ENCODE assay signal across 33 cellular contexts in genomic region chr12:13417516-13417915, GRCh38.
DNase-seq lines count a peak whose midpoint lies in the region; ATAC-seq and TF ChIP-seq lines count a peak whose summit lies in the region.
"Had no signal": no experiment of that assay in that cellular context is flagged by ENCODE, and none has a peak within 500 bp of the region (broad histone marks: within the 10 kb centered on the region; RNA-seq: fewer than 3 reads in every experiment).

No MANE protein-coding gene starts in this region.

- H3K9me2 ChIP-seq in PC-9 (ENCODE audit: insufficient read depth) (no peaks in the 10 kb centered on the region), PC-3 (replicated peaks; ENCODE audit: low read length) (no peaks in the 10 kb centered on the region)

- no peaks in the 10 kb centered on the region for H3K36me3 Mint-ChIP-seq in endodermal cell (ENCODE audit: low read depth)
- H3K36me3 Mint-ChIP-seq: CD14-positive monocyte; CD4-positive, alpha-beta memory T cell; CD4-positive, CD25-positive, alpha-beta regulatory T cell; CD8-positive, alpha-beta memory T cell; CD8-positive, alpha-beta T cell had no signal

- no peak overlapping the region for H3K4me2 ChIP-seq in PC-9
- no peak overlapping the region for H3K4me2 ChIP-seq in PC-3 (ENCODE audit: low read length)
- H3K4me2 ChIP-seq: A549; BLaER1; BLaER1 treated with 17β-estradiol and CSF1 and Interleukin-3, amounts not matched to agents 10 nM and 100 nM had no signal

- no peaks in the 10 kb centered on the region for H3F3A ChIP-seq in PC-9 (ENCODE audit: insufficient read depth, low read depth)
- H3F3A ChIP-seq in PC-3 (ENCODE audit: low read length, unreplicated experiment): no peaks in the 10 kb centered on the region

- DNase-seq in PC-9 (no peak), endodermal cell (peak; percentile 12), esophagus muscularis mucosa (ENCODE audit: extremely low spot score) (peak; percentile 70), HT-29 (ENCODE audit: low spot score) (no peak), PC-3 (no peak), SIG-M5 (lab: John Stamatoyannopoulos, UW) (no peak)
- DNase-seq: 8988T; ACHN; AML-193; BE2C; C1 segment of cervical spinal cord; Caco-2; Calu3; CD4-positive, alpha-beta memory T cell; CD4-positive, alpha-beta T cell; CD4-positive, CD25-positive, alpha-beta regulatory T cell; CD8-positive, alpha-beta memory T cell; CD8-positive, alpha-beta T cell; COR-L47; DMS 273 treated with DMSO at 0.1 percent for 48 hours; DMS153; DMS53; DMS79; DMS79 treated with DMSO at 0.1 percent for 48 hours; DND-41; EL had no signal

- 0 out of 2 replicates have a peak overlapping the region, but pooled peaks have one; percentile 41 for H2AFZ ChIP-seq in PC-9
- no peak overlapping the region for H2AFZ ChIP-seq in PC-3 (ENCODE audit: low read length)

- H4K20me1 ChIP-seq in PC-9 (ENCODE audit: insufficient read depth) (no peaks in the 10 kb centered on the region), PC-3 (ENCODE audit: low read length) (no peaks in the 10 kb centered on the region)
- H4K20me1 ChIP-seq: BLaER1; BLaER1 treated with 17β-estradiol and CSF1 and Interleukin-3, amounts not matched to agents 10 nM and 100 nM had no signal

- TF ChIP-seq POLR2A in esophagus muscularis mucosa (IDR thresholded peaks at IDR 0.05; ENCODE audit: low read depth): no peak

- WGBS in endodermal cell (ENCODE audit: insufficient coverage in 1 of 2, insufficient read length in 1 of 2), 2 experiments: 94% methylated on average over 2 of the region's 2 CpGs; no CpG with 5 or more reads in 1 of the 2 experiments
- 93% methylated on average over 2 of the region's 2 CpGs for WGBS in esophagus muscularis mucosa

- H3K9me3 ChIP-seq in PC-9 (ENCODE audit: insufficient read depth, low read depth) (no peaks in the 10 kb centered on the region), endodermal cell (ENCODE audit: control insufficient read depth, low read length) (no peaks in the 10 kb centered on the region), esophagus muscularis mucosa (no peaks in the 10 kb centered on the region), PC-3 (ENCODE audit: low read length) (no peaks in the 10 kb centered on the region)
- H3K9me3 ChIP-seq: A549; BE2C; BLaER1; BLaER1 treated with 17β-estradiol and CSF1 and Interleukin-3, amounts not matched to agents 10 nM and 100 nM; Caco-2 had no signal

- H3K27ac ChIP-seq in PC-9 (no peak overlapping the region), endodermal cell (ENCODE audit: low read depth, low read length) (no peak overlapping the region), esophagus muscularis mucosa (replicated peaks in 1 of 4) (no peak overlapping the region), PC-3 (ENCODE audit: low read length) (no peak overlapping the region)
- H3K27ac ChIP-seq: 22Rv1; A549; BLaER1; BLaER1 treated with 17β-estradiol and CSF1 and Interleukin-3, amounts not matched to agents 10 nM and 100 nM; C4-2B had no signal

- H3K4me3 Mint-ChIP-seq in endodermal cell: no peak overlapping the region
- H3K4me3 Mint-ChIP-seq: B cell; CD14-positive monocyte; CD4-positive, alpha-beta memory T cell; CD4-positive, alpha-beta T cell; CD4-positive, CD25-positive, alpha-beta regulatory T cell; CD8-positive, alpha-beta memory T cell; CD8-positive, alpha-beta T cell had no signal

- intact Hi-C loops in PC-9 (cut with micrococcal nuclease; ENCODE audit: unreplicated experiment): no loop called here
- intact Hi-C loops in esophagus muscularis mucosa (cut with DNase I): no loop called here
- intact Hi-C loops in PC-3 (cut with micrococcal nuclease): no loop called here

- CTCF ChIA-PET in PC-9 (lab: Charles Lee): no interaction called here
- CTCF ChIA-PET in PC-3 (lab: Charles Lee): no interaction called here

- TF ChIP-seq CTCF in PC-9 (conservative IDR thresholded peaks at IDR 0.05) (no peak), endodermal cell (conservative IDR thresholded peaks at IDR 0.05) (no peak), esophagus muscularis mucosa (IDR thresholded peaks at IDR 0.05) (no peak), PC-3 (conservative IDR thresholded peaks at IDR 0.05; ENCODE audit: low read depth, low read length) (no peak)

- BruUV-seq in PC-9 (replicated peaks; lab: Mats Ljungman, UMichigan): no TSS peak
- no TSS peak for BruUV-seq in PC-3 (replicated peaks; lab: Mats Ljungman, UMichigan)

- no peak overlapping the region for H3K4me3 ChIP-seq in PC-9
- H3K4me3 ChIP-seq in endodermal cell (ENCODE audit: low read length): no peak overlapping the region
- H3K4me3 ChIP-seq in esophagus muscularis mucosa: no peak overlapping the region
- H3K4me3 ChIP-seq in PC-3 (ENCODE audit: low read length): no peak overlapping the region
- H3K4me3 ChIP-seq: A549; BLaER1; BLaER1 treated with 17β-estradiol and CSF1 and Interleukin-3, amounts not matched to agents 10 nM and 100 nM had no signal

- H3K36me3 ChIP-seq in PC-9 (ENCODE audit: low read depth) (no peaks in the 10 kb centered on the region), endodermal cell (ENCODE audit: control insufficient read depth, insufficient read depth, low read length) (no peaks in the 10 kb centered on the region), esophagus muscularis mucosa (no peaks in the 10 kb centered on the region), PC-3 (ENCODE audit: low read depth, low read length) (no peaks in the 10 kb centered on the region)
- H3K36me3 ChIP-seq: BE2C; BLaER1; BLaER1 treated with 17β-estradiol and CSF1 and Interleukin-3, amounts not matched to agents 10 nM and 100 nM had no signal

- H3K9ac ChIP-seq in endodermal cell (ENCODE audit: extremely low read depth, low read length, poor library complexity, severe bottlenecking) (no peak overlapping the region), PC-3 (ENCODE audit: low read length) (no peak overlapping the region)
- H3K9ac ChIP-seq: BLaER1; BLaER1 treated with 17β-estradiol and CSF1 and Interleukin-3, amounts not matched to agents 10 nM and 100 nM had no signal

- H3K79me2 ChIP-seq in PC-9 (ENCODE audit: low read depth) (no peaks in the 10 kb centered on the region), PC-3 (ENCODE audit: low read length) (no peaks in the 10 kb centered on the region)

- H3K27me3 ChIP-seq in PC-9 (ENCODE audit: insufficient read depth, low read depth) (no peaks in the 10 kb centered on the region), endodermal cell (ENCODE audit: control insufficient read depth, insufficient read depth, low read length, poor library complexity, severe bottlenecking) (peaks cover 7% of the 10 kb centered on the region), esophagus muscularis mucosa (peaks cover 0 to 6% (median 0%) of the 10 kb centered on the region in 4 donors), PC-3 (ENCODE audit: low read length) (no peaks in the 10 kb centered on the region)
- H3K27me3 ChIP-seq: BLaER1; BLaER1 treated with 17β-estradiol and CSF1 and Interleukin-3, amounts not matched to agents 10 nM and 100 nM had no signal

- no peaks in the 10 kb centered on the region for H3K9me3 Mint-ChIP-seq in endodermal cell
- H3K9me3 Mint-ChIP-seq: CD4-positive, alpha-beta memory T cell; CD4-positive, alpha-beta T cell; CD8-positive, alpha-beta memory T cell had no signal

- POLR2A ChIA-PET in PC-9 (lab: Charles Lee; ENCODE audit: unreplicated experiment): interaction anchor here (0.6 kb wide), 1 partner anchor 273 kb away, joined by 3 read pairs; no protein-coding TSS in a partner anchor
- POLR2A ChIA-PET in PC-3 (lab: Charles Lee; ENCODE audit: unreplicated experiment): no interaction called here

- H3K27ac Mint-ChIP-seq in endodermal cell: no peak overlapping the region
- H3K27ac Mint-ChIP-seq: B cell; CD14-positive monocyte; CD4-positive, alpha-beta memory T cell; CD4-positive, alpha-beta T cell; CD4-positive, CD25-positive, alpha-beta regulatory T cell; CD8-positive, alpha-beta memory T cell; CD8-positive, alpha-beta T cell had no signal

- peaks cover 30% of the 10 kb centered on the region for H3K27me3 Mint-ChIP-seq in endodermal cell (ENCODE audit: insufficient read depth)
- H3K27me3 Mint-ChIP-seq: CD4-positive, alpha-beta T cell had no signal

- no peak for TF ChIP-seq EP300 in esophagus muscularis mucosa (IDR thresholded peaks at IDR 0.05)

- H3K4me1 Mint-ChIP-seq in endodermal cell: peaks cover 3% of the 10 kb centered on the region
- H3K4me1 Mint-ChIP-seq: B cell; CD14-positive monocyte; CD4-positive, alpha-beta memory T cell; CD4-positive, CD25-positive, alpha-beta regulatory T cell; CD8-positive, alpha-beta memory T cell had no signal

- no peaks in the 10 kb centered on the region for H3K4me1 ChIP-seq in PC-9 (replicated peaks; ENCODE audit: insufficient read depth)
- peaks cover 8% of the 10 kb centered on the region for H3K4me1 ChIP-seq in endodermal cell (ENCODE audit: control insufficient read depth, insufficient read depth, low read length)
- H3K4me1 ChIP-seq in esophagus muscularis mucosa: no peaks in the 10 kb centered on the region
- H3K4me1 ChIP-seq in PC-3 (ENCODE audit: insufficient read depth, low read length): no peaks in the 10 kb centered on the region
- H3K4me1 ChIP-seq: A549; BE2C; BLaER1; BLaER1 treated with 17β-estradiol and CSF1 and Interleukin-3, amounts not matched to agents 10 nM and 100 nM; Caco-2 had no signal

- no peak for ATAC-seq in PC-3
- ATAC-seq: A549; CD8-positive, alpha-beta T cell had no signal

Comparison
In these comparisons a context has a peak if more than half of its experiments do, and no peak if none do; other contexts are left out.
1. DNase-seq: peak in endodermal cell (single experiment) and esophagus muscularis mucosa (single experiment); none in PC-9 (0 of 2), HT-29 (single experiment), PC-3 (single experiment) and SIG-M5 (single experiment).